In genomic region chr2:145744541-145745386, GRCh38 we compare ENCODE assay signal across 8 cellular contexts.
A peak's percentile ranks its signal among the peaks of the same experiment; 100 is the strongest.
DNase-seq lines count a peak whose midpoint lies in the region; ATAC-seq, FAIRE-seq and TF ChIP-seq lines count a peak whose summit lies in the region.

No MANE protein-coding gene starts in this region.

- H3K36me3 ChIP-seq in GM12878 (ENCODE audit: control insufficient read depth in 2 of 2, insufficient read depth in 2 of 2, low read length in 1 of 2), result no peaks in the 10 kb centered on the region

- H3K4me1 Mint-ChIP-seq in T-cell (no peaks in the 10 kb centered on the region), nephron progenitor cell (no peaks in the 10 kb centered on the region)

- WGBS in GM12878 (ENCODE audit: insufficient coverage, insufficient replicate concordance, low lambda C conversion rate, missing lambda C conversion rate), result 3% methylated on average over 4 of the region's 4 CpGs

- H3K27me3 Mint-ChIP-seq in T-cell (no peaks in the 10 kb centered on the region), nephron progenitor cell (ENCODE audit: low read depth, poor library complexity) (no peaks in the 10 kb centered on the region)

- H3K79me2 ChIP-seq in GM12878 (ENCODE audit: control insufficient read depth, insufficient read depth, low read length), result no peaks in the 10 kb centered on the region

- intact Hi-C loops in GM12878 (cut with micrococcal nuclease; ENCODE audit: unreplicated experiment), result no loop called here

- FAIRE-seq in GM12878 (lab: Jason Lieb, UNC), result no peak

- no peak overlapping the region for H3K27ac ChIP-seq in GM12878 (ENCODE audit: control insufficient read depth, insufficient read depth)

- no peaks in the 10 kb centered on the region for H3K36me3 Mint-ChIP-seq in T-cell
- H3K36me3 Mint-ChIP-seq in nephron progenitor cell (ENCODE audit: low read depth), result no peaks in the 10 kb centered on the region

- TF ChIP-seq CTCF in GM12878 (IDR thresholded peaks at IDR 0.05 in 2 of 3, conservative IDR thresholded peaks at IDR 0.05 in 1 of 3; ENCODE audit: control insufficient read depth in 2 of 3, extremely low read depth in 1 of 3, insufficient read depth in 1 of 3, low read depth in 3 of 3, low read length in 3 of 3), result no peak
- no peak for TF ChIP-seq CTCF in nephron progenitor cell (IDR thresholded peaks at IDR 0.05)

- H2AFZ ChIP-seq in GM12878 (ENCODE audit: control insufficient read depth, low read depth, low read length), result no peak overlapping the region

- no peaks in the 10 kb centered on the region for H4K20me1 ChIP-seq in GM12878 (ENCODE audit: control insufficient read depth, insufficient read depth)

- H3K4me3 Mint-ChIP-seq in T-cell (no peak overlapping the region), nephron progenitor cell (no peak overlapping the region)

- CTCF ChIA-PET in GM12878 (lab: Yijun Ruan, JAX) (interaction anchor here (1.2 to 1.5 kb wide), 2 partner anchors 8 to 9 kb away, joined by 3 read pairs; no protein-coding TSS in a partner anchor), T-cell (lab: Charles Lee) (no interaction called here)

- H3K9me3 Mint-ChIP-seq in T-cell, result no peaks in the 10 kb centered on the region
- H3K9me3 Mint-ChIP-seq in nephron progenitor cell, result no peaks in the 10 kb centered on the region

- ATAC-seq in GM19397 (IDR thresholded peaks at IDR 0.05; ENCODE audit: unreplicated experiment) (peak; percentile 71), HG03342 (IDR thresholded peaks at IDR 0.05; ENCODE audit: unreplicated experiment) (peak; percentile 75), GM12878 (peak; percentile 75), T-cell (replicated peaks in 1 of 4) (no peak)

- SMC1A ChIA-PET in GM12878 (lab: Charles Lee; ENCODE audit: uncharacterized antibody, unreplicated experiment), result no interaction called here

- no peak for TF ChIP-seq POLR2A in GM12878 (IDR thresholded peaks at IDR 0.05; ENCODE audit: low read depth, low read length)

- no peaks in the 10 kb centered on the region for H3K27me3 ChIP-seq in GM12878 (replicated peaks in 1 of 2; ENCODE audit: control insufficient read depth in 2 of 2, insufficient read depth in 2 of 2, low read length in 1 of 2)

- H3K9ac ChIP-seq in GM12878 (ENCODE audit: control insufficient read depth, insufficient read depth, low read length), result no peak overlapping the region

- DNase-seq in AG08396 (ENCODE audit: low spot score) (peak; percentile 28), GM12878 (ENCODE audit: low read depth, low spot score) (no peak), T-cell (no peak), nephron progenitor cell (no peak), hypothalamus (lab: John Stamatoyannopoulos, UW) (no peak), NCI-H82 (lab: John Stamatoyannopoulos, UW) (no peak)

- H3K4me3 ChIP-seq in GM12878, result no peak overlapping the region

- in situ Hi-C loops in GM12878 (cut with MboI), result no loop called here

- H3K4me1 ChIP-seq in GM12878 (ENCODE audit: control insufficient read depth, insufficient read depth, low read length), result peaks cover 6% of the 10 kb centered on the region; the same call in 1 of the 2 replicates

- RAD21 ChIA-PET in GM12878 (lab: Charles Lee; ENCODE audit: unreplicated experiment), result no interaction called here

- H3K27ac Mint-ChIP-seq in T-cell (no peak overlapping the region), nephron progenitor cell (no peak overlapping the region)

- TF ChIP-seq RAD21 in GM12878 (IDR thresholded peaks at IDR 0.05; ENCODE audit: insufficient read depth, low read depth, low read length), result peak; percentile 20; the same call in 1 of the 2 replicates

- POLR2A ChIA-PET in GM12878 (lab: Charles Lee), result no interaction called here
- POLR2A ChIA-PET in T-cell (lab: Charles Lee), result no interaction called here

- TF ChIP-seq EP300 in GM12878 (IDR thresholded peaks at IDR 0.05; ENCODE audit: borderline replicate concordance in 1 of 2, control insufficient read depth in 1 of 2, low read depth in 2 of 2, low read length in 2 of 2), result no peak

- H3K9me3 ChIP-seq in GM12878 (replicated peaks; ENCODE audit: control insufficient read depth, insufficient read depth, low read length), result no peaks in the 10 kb centered on the region

- no peak overlapping the region for H3K4me2 ChIP-seq in GM12878 (ENCODE audit: control insufficient read depth, insufficient read depth)

- BruUV-seq in GM12878 (replicated peaks; lab: Mats Ljungman, UMichigan), result no TSS peak

TF ChIP-seq in GM12878, 131 proteins besides CTCF, POLR2A, EP300 and RAD21:
- TF ChIP-seq EED (IDR thresholded peaks at IDR 0.05; ENCODE audit: low read depth), result 0 out of 2 replicates have a peak, but pooled peaks have one; percentile 41
- TF ChIP-seq, protein P1, sequence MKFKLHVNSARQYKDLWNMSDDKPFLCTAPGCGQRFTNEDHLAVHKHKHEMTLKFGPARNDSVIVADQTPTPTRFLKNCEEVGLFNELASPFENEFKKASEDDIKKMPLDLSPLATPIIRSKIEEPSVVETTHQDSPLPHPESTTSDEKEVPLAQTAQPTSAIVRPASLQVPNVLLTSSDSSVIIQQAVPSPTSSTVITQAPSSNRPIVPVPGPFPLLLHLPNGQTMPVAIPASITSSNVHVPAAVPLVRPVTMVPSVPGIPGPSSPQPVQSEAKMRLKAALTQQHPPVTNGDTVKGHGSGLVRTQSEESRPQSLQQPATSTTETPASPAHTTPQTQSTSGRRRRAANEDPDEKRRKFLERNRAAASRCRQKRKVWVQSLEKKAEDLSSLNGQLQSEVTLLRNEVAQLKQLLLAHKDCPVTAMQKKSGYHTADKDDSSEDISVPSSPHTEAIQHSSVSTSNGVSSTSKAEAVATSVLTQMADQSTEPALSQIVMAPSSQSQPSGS (IDR thresholded peaks at IDR 0.05; ENCODE audit: low read length), result peak; percentile 57
- TF ChIP-seq SRF (IDR thresholded peaks at IDR 0.05; ENCODE audit: low read depth in 2 of 2, low read length in 2 of 2), result 0 out of 4 replicates have a peak, but pooled peaks of 1 of the 2 experiments have one; percentile 8
- TF ChIP-seq SREBF1 (IDR thresholded peaks at IDR 0.05; ENCODE audit: low read length), result no peak
- TF ChIP-seq FOXM1 (IDR thresholded peaks at IDR 0.05; ENCODE audit: low read depth, low read length), result 0 out of 2 replicates have a peak, but pooled peaks have one; percentile 30
- TF ChIP-seq, protein P2, sequence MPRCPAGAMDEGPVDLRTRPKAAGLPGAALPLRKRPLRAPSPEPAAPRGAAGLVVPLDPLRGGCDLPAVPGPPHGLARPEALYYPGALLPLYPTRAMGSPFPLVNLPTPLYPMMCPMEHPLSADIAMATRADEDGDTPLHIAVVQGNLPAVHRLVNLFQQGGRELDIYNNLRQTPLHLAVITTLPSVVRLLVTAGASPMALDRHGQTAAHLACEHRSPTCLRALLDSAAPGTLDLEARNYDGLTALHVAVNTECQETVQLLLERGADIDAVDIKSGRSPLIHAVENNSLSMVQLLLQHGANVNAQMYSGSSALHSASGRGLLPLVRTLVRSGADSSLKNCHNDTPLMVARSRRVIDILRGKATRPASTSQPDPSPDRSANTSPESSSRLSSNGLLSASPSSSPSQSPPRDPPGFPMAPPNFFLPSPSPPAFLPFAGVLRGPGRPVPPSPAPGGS (IDR thresholded peaks at IDR 0.05; ENCODE audit: borderline replicate concordance, insufficient read depth, low read depth, low read length, poor library complexity, severe bottlenecking), result peak; percentile 29
- TF ChIP-seq CREB1 (IDR thresholded peaks at IDR 0.05; ENCODE audit: low read depth), result 0 out of 2 replicates have a peak, but pooled peaks have one; percentile 10
- peak; percentile 68; the same call in 1 of the 2 replicates for TF ChIP-seq ZBED1 (IDR thresholded peaks at IDR 0.05; ENCODE audit: borderline replicate concordance)
- peak; percentile 87 for TF ChIP-seq NFIC (IDR thresholded peaks at IDR 0.05; ENCODE audit: low read depth, low read length)
- no peak for TF ChIP-seq BRCA1 (IDR thresholded peaks at IDR 0.05; ENCODE audit: low read depth, low read length)
- TF ChIP-seq MEF2A (IDR thresholded peaks at IDR 0.05; ENCODE audit: insufficient read depth, low read depth, low read length), result peak; percentile 67
- TF ChIP-seq RUNX3 (IDR thresholded peaks at IDR 0.05; ENCODE audit: low read length), result peak; percentile 95
- peak; percentile 44; the same call in 1 of the 2 replicates for TF ChIP-seq IRF4 (IDR thresholded peaks at IDR 0.05; ENCODE audit: low read depth, low read length)
- no peak for TF ChIP-seq PML (IDR thresholded peaks at IDR 0.05; ENCODE audit: low read length)
- 0 out of 2 replicates have a peak, but pooled peaks have one; percentile 9 for TF ChIP-seq BCL11A (IDR thresholded peaks at IDR 0.05; ENCODE audit: low read depth, low read length)
- TF ChIP-seq SMAD5 (IDR thresholded peaks at IDR 0.05; ENCODE audit: low read depth), result no peak
- TF ChIP-seq, protein P3, sequence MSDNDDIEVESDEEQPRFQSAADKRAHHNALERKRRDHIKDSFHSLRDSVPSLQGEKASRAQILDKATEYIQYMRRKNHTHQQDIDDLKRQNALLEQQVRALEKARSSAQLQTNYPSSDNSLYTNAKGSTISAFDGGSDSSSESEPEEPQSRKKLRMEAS (IDR thresholded peaks at IDR 0.05; ENCODE audit: low read depth, low read length), result no peak
- TF ChIP-seq CREM (IDR thresholded peaks at IDR 0.05; ENCODE audit: low read depth), result peak; percentile 30; the same call in 1 of the 2 replicates
- no peak for TF ChIP-seq NFYA (IDR thresholded peaks at IDR 0.05; ENCODE audit: borderline replicate concordance, low read depth, low read length)
- TF ChIP-seq CBFB (IDR thresholded peaks at IDR 0.05; ENCODE audit: low read depth), result 0 out of 2 replicates have a peak, but pooled peaks have one; percentile 53
- TF ChIP-seq SMARCA5 (IDR thresholded peaks at IDR 0.05), result no peak
- TF ChIP-seq JUNB (IDR thresholded peaks at IDR 0.05), result peak; percentile 74
TF ChIP-seq in GM12878: peak in this region for 15.

Comparison
In these comparisons a context has a peak if more than half of its experiments do, and no peak if none do; other contexts are left out.
1. ATAC-seq: peak in GM19397 (single experiment), HG03342 (single experiment) and GM12878 (single experiment); none in T-cell (0 of 4).